16 cellular contexts compared by ENCODE assay signal in genomic region chr10:29120216-29120615, GRCh38.
A peak's percentile ranks its signal among the peaks of the same experiment; 100 is the strongest.
DNase-seq lines count a peak whose midpoint lies in the region; ATAC-seq and TF ChIP-seq lines count a peak whose summit lies in the region.
"Had no signal": no experiment of that assay in that cellular context is flagged by ENCODE, and none has a peak within 500 bp of the region (broad histone marks: within the 10 kb centered on the region; RNA-seq: fewer than 3 reads in every experiment).

No MANE protein-coding gene starts in this region.

- no peak overlapping the region for H3K4me3 ChIP-seq in adipocyte (ENCODE audit: low read length)
- no peak overlapping the region for H3K4me3 ChIP-seq in fibroblast of the aortic adventitia (ENCODE audit: low read depth, low read length)
- no peak overlapping the region for H3K4me3 ChIP-seq in smooth muscle cell
- H3K4me3 ChIP-seq: dorsolateral prefrontal cortex, upper lobe of left lung had no signal

- ATAC-seq in activated naive CD8-positive, alpha-beta T cell treated with anti-CD3 and anti-CD28 coated beads, Interleukin-2, amount 50 U/mL, for 24 hours, result no peak
- ATAC-seq in stimulated activated naive CD8-positive, alpha-beta T cell treated with anti-CD3 and anti-CD28 coated beads, Interleukin-15, Interleukin-2, amounts not matched to agents 100 U/mL and 50 U/mL, for 24 hours, result no peak
- ATAC-seq in GM18867 (IDR thresholded peaks at IDR 0.05; ENCODE audit: unreplicated experiment), result no peak

- H3F3A ChIP-seq in smooth muscle cell (ENCODE audit: low read depth), result peaks cover 30% of the 10 kb centered on the region

- no peak overlapping the region; the same call in 1 of the 2 replicates for H3K27ac Mint-ChIP-seq in HFFc6
- no peak overlapping the region for H3K27ac Mint-ChIP-seq in activated naive CD8-positive, alpha-beta T cell treated with anti-CD3 and anti-CD28 coated beads, Interleukin-2, amount 50 U/mL, for 24 hours
- H3K27ac Mint-ChIP-seq: activated naive CD8-positive, alpha-beta T cell had no signal

- H3K4me1 ChIP-seq in adipocyte (ENCODE audit: control insufficient read depth, insufficient read depth, low read length) (peaks cover 9% of the 10 kb centered on the region), smooth muscle cell (ENCODE audit: low read depth) (no peaks in the 10 kb centered on the region)
- H3K4me1 ChIP-seq: upper lobe of left lung had no signal

- H3K4me3 Mint-ChIP-seq in HFFc6, result peak overlapping the region; percentile 34; the same call in 1 of the 2 replicates
- H3K4me3 Mint-ChIP-seq in activated naive CD8-positive, alpha-beta T cell treated with anti-CD3 and anti-CD28 coated beads, Interleukin-2, amount 50 U/mL, for 24 hours, result no peak overlapping the region
- H3K4me3 Mint-ChIP-seq: activated naive CD8-positive, alpha-beta T cell had no signal

- H3K9ac ChIP-seq in adipocyte (ENCODE audit: low read length) (peak overlapping the region; percentile 6), smooth muscle cell (ENCODE audit: low read depth) (no peak overlapping the region)

- H3K4me2 ChIP-seq in smooth muscle cell, result peak overlapping the region; percentile 67

- peaks cover 14% of the 10 kb centered on the region for H3K36me3 Mint-ChIP-seq in HFFc6 (ENCODE audit: low read depth)
- H3K36me3 Mint-ChIP-seq in activated naive CD8-positive, alpha-beta T cell treated with anti-CD3 and anti-CD28 coated beads, Interleukin-2, amount 50 U/mL, for 24 hours (ENCODE audit: low read depth), result peaks cover 1% of the 10 kb centered on the region

- H3K79me2 ChIP-seq in smooth muscle cell (ENCODE audit: low read depth), result no peaks in the 10 kb centered on the region

- peak; percentile 80 for DNase-seq in HFFc6
- DNase-seq in adipocyte (ENCODE audit: low read depth), result peak; percentile 81
- peak; percentile 54 for DNase-seq in fibroblast of the aortic adventitia (ENCODE audit: low read depth)
- DNase-seq in smooth muscle cell (lab: John Stamatoyannopoulos, UW; ENCODE audit: unreplicated experiment), result no peak
- DNase-seq in activated naive CD8-positive, alpha-beta T cell treated with anti-CD3 and anti-CD28 coated beads, Interleukin-2, amount 50 U/mL, for 24 hours, result no peak
- DNase-seq in stimulated activated naive CD8-positive, alpha-beta T cell treated with anti-CD3 and anti-CD28 coated beads, Interleukin-15, Interleukin-2, amounts not matched to agents 100 U/mL and 50 U/mL, for 24 hours, result no peak
- DNase-seq in Kasumi-1 (lab: John Stamatoyannopoulos, UW), result no peak
- DNase-seq: dorsolateral prefrontal cortex; head of caudate nucleus; NCI-H1092 treated with DMSO at 0.1 percent for 48 hours; NCI-H446 treated with DMSO at 0.1 percent for 48 hours; SHP77 treated with DMSO at 0.1 percent for 48 hours; stimulated activated CD4-positive, alpha-beta T cell treated with anti-CD3 and anti-CD28 coated beads, Interleukin-15, amount 100 ng/mL, for 24 hours; upper lobe of left lung had no signal

- peaks cover 18% of the 10 kb centered on the region for H3K9me3 Mint-ChIP-seq in HFFc6
- peaks cover 27% of the 10 kb centered on the region for H3K9me3 Mint-ChIP-seq in activated naive CD8-positive, alpha-beta T cell treated with anti-CD3 and anti-CD28 coated beads, Interleukin-2, amount 50 U/mL, for 24 hours

- H4K20me1 ChIP-seq in smooth muscle cell (ENCODE audit: low read depth), result no peaks in the 10 kb centered on the region

- H3K27me3 Mint-ChIP-seq in HFFc6 (ENCODE audit: insufficient read depth), result peaks cover 13% of the 10 kb centered on the region
- no peaks in the 10 kb centered on the region for H3K27me3 Mint-ChIP-seq in activated naive CD8-positive, alpha-beta T cell treated with anti-CD3 and anti-CD28 coated beads, Interleukin-2, amount 50 U/mL, for 24 hours
- H3K27me3 Mint-ChIP-seq: activated naive CD8-positive, alpha-beta T cell had no signal

- H3K4me1 Mint-ChIP-seq in HFFc6 (ENCODE audit: low read depth), result peaks cover 10% of the 10 kb centered on the region
- no peaks in the 10 kb centered on the region for H3K4me1 Mint-ChIP-seq in activated naive CD8-positive, alpha-beta T cell treated with anti-CD3 and anti-CD28 coated beads, Interleukin-2, amount 50 U/mL, for 24 hours

- 6% methylated on average over 3 of the region's 3 CpGs for WGBS in smooth muscle cell (ENCODE audit: low lambda C conversion rate)

- peak overlapping the region; percentile 80 for H3K27ac ChIP-seq in smooth muscle cell (ENCODE audit: low read depth)
- H3K27ac ChIP-seq: dorsolateral prefrontal cortex, upper lobe of left lung had no signal

- peaks cover 28% of the 10 kb centered on the region for H3K9me3 ChIP-seq in adipocyte (ENCODE audit: control insufficient read depth, low read length)
- H3K9me3 ChIP-seq in smooth muscle cell (replicated peaks; ENCODE audit: low read depth), result peaks cover 5% of the 10 kb centered on the region

- TF ChIP-seq CTCF in HFFc6 (IDR thresholded peaks at IDR 0.05) (no peak), fibroblast of the aortic adventitia (IDR thresholded peaks at IDR 0.05; ENCODE audit: insufficient read depth, low read length) (no peak), smooth muscle cell (IDR thresholded peaks at IDR 0.05; ENCODE audit: borderline replicate concordance, insufficient read depth, poor library complexity, severe bottlenecking) (no peak)

- peak overlapping the region; percentile 18 for H2AFZ ChIP-seq in smooth muscle cell (ENCODE audit: low read depth)

- H3K36me3 ChIP-seq in adipocyte (ENCODE audit: control insufficient read depth, insufficient read depth, low read length, severe bottlenecking), result no peaks in the 10 kb centered on the region
- H3K36me3 ChIP-seq in smooth muscle cell (ENCODE audit: low read depth), result no peaks in the 10 kb centered on the region
- H3K36me3 ChIP-seq: upper lobe of left lung had no signal

- H3K27me3 ChIP-seq in adipocyte (replicated peaks; ENCODE audit: control insufficient read depth, insufficient read depth, low read length) (no peaks in the 10 kb centered on the region), smooth muscle cell (ENCODE audit: low read depth) (no peaks in the 10 kb centered on the region)
- H3K27me3 ChIP-seq: dorsolateral prefrontal cortex, upper lobe of left lung had no signal

Comparison
In these comparisons a context has a peak if more than half of its experiments do, and no peak if none do; other contexts are left out.
1. DNase-seq: peak in HFFc6 (single experiment), adipocyte (single experiment) and fibroblast of the aortic adventitia (single experiment); none in smooth muscle cell (single experiment), activated naive CD8-positive, alpha-beta T cell treated with anti-CD3 and anti-CD28 coated beads, Interleukin-2, amount 50 U/mL, for 24 hours (single experiment), stimulated activated naive CD8-positive, alpha-beta T cell treated with anti-CD3 and anti-CD28 coated beads, Interleukin-15, Interleukin-2, amounts not matched to agents 100 U/mL and 50 U/mL, for 24 hours (single experiment) and Kasumi-1 (0 of 2).